In genomic region chrX:73850124-73851013, GRCh38 we compare ENCODE assay signal across 1 cellular context.
TF ChIP-seq lines count a peak whose summit lies in the region.

No MANE protein-coding gene starts in this region.

TF ChIP-seq in WTC11, 78 proteins besides CTCF, POLR2A, EP300 and RAD21 (continued from another document):
- TF ChIP-seq AR (CRISPR knock-in tag; IDR thresholded peaks at IDR 0.05) (no peak), IRF2 (CRISPR knock-in tag; IDR thresholded peaks at IDR 0.05; ENCODE audit: borderline replicate concordance, low read depth) (no peak), ZNF121 (CRISPR knock-in tag; IDR thresholded peaks at IDR 0.05) (no peak), E2F4 (CRISPR knock-in tag; IDR thresholded peaks at IDR 0.05; ENCODE audit: borderline replicate concordance, low read depth) (no peak), ERG (CRISPR knock-in tag; IDR thresholded peaks at IDR 0.05) (no peak), GRHL2 (CRISPR knock-in tag; IDR thresholded peaks at IDR 0.05; ENCODE audit: insufficient replicate concordance, severe bottlenecking) (no peak)
